In genomic region chr15:90883971-90884718, GRCh38 we compare ENCODE assay signal across 7 cellular contexts. TPM values are rescaled to one million over a fixed set of nuclear protein-coding genes. Genes with fewer than 3 reads are reported as not detected.
DNase-seq lines count a peak whose midpoint lies in the region; TF ChIP-seq lines count a peak whose summit lies in the region.

Gene FES (plus strand): TSS chr15:90884504. CDS start chr15:90885046, 542 bp downstream.

- no peaks in the 10 kb centered on the region for H3K9me3 ChIP-seq in HEK293 (ENCODE audit: control insufficient read depth, insufficient read depth, low read depth, low read length)

- peak within 1 kb of the TSS; percentile 2; the same call in 1 of the 2 replicates for H3K27ac ChIP-seq in HEK293 (ENCODE audit: extremely low read depth, low read depth, low read length)

- DNase-seq in activated CD4-positive, alpha-beta memory T cell treated with anti-CD3 and anti-CD28 coated beads for 36 hours = peak; percentile 41
- DNase-seq in cardiac septum (ENCODE audit: low spot score) (peak; percentile 94), posterior vena cava (ENCODE audit: low spot score) (peak; percentile 94), DMS114 treated with DMSO at 0.1 percent for 48 hours (lab: John Stamatoyannopoulos, UW; ENCODE audit: unreplicated experiment) (no peak), inferior parietal cortex (ENCODE audit: extremely low spot score) (no peak)
- no peak for DNase-seq in effector CD4-positive, alpha-beta T cell

- H3K4me3 ChIP-seq in HEK293 (ENCODE audit: low read depth, low read length) = no peak within 1 kb of the TSS

- CTCF ChIA-PET in HEK293 (lab: Yijun Ruan, JAX) = interaction anchor here (0.7 to 4.0 kb wide), 6 partner anchors 14 to 564 kb away, joined by 3 to 44 read pairs (median 11); no protein-coding TSS in a partner anchor
- CTCF ChIA-PET in activated CD4-positive, alpha-beta memory T cell treated with anti-CD3 and anti-CD28 coated beads for 36 hours (lab: Charles Lee) = interaction anchor here (1.0 to 4.4 kb wide), 10 partner anchors 13 to 563 kb away, joined by 3 to 65 read pairs (median 12); partner anchors contain the start of genes BLM, HDDC3, MAN2A2 and UNC45A

- intact Hi-C loops in activated CD4-positive, alpha-beta memory T cell treated with anti-CD3 and anti-CD28 coated beads for 36 hours (cut with micrococcal nuclease) = loop anchor here (10.0 kb wide), 1 partner anchor 559 kb away; no protein-coding TSS in a partner anchor
- intact Hi-C loops in cardiac septum (cut with DNase I) = loop anchor here (1.0 to 10.0 kb wide), 2 partner anchors 14 to 389 kb away; no protein-coding TSS in a partner anchor
- intact Hi-C loops in posterior vena cava (cut with DNase I) = loop anchor here (2.0 to 10.0 kb wide), 4 partner anchors 61 to 379 kb away; no protein-coding TSS in a partner anchor

- peaks cover 6% of the 10 kb centered on the region for H3K27me3 Mint-ChIP-seq in activated CD4-positive, alpha-beta memory T cell treated with anti-CD3 and anti-CD28 coated beads for 36 hours

- peak within 1 kb of the TSS; percentile 20 for H3K4me3 Mint-ChIP-seq in activated CD4-positive, alpha-beta memory T cell treated with anti-CD3 and anti-CD28 coated beads for 36 hours

- H3K36me3 ChIP-seq in HEK293 (ENCODE audit: control insufficient read depth in 2 of 2, insufficient read depth in 1 of 2, low read length in 2 of 2) = peaks cover 4 to 39% of the 10 kb centered on the region in 2 experiments; a peak in 2 of 3 replicates

- H3K4me1 Mint-ChIP-seq in activated CD4-positive, alpha-beta memory T cell treated with anti-CD3 and anti-CD28 coated beads for 36 hours (ENCODE audit: low read depth) = peaks cover 22% of the 10 kb centered on the region

- POLR2A ChIA-PET in HEK293 (lab: Yijun Ruan, JAX) = interaction anchor here (0.6 to 0.8 kb wide), 2 partner anchors 13 to 141 kb away, joined by 3 read pairs; no protein-coding TSS in a partner anchor
- POLR2A ChIA-PET in activated CD4-positive, alpha-beta memory T cell treated with anti-CD3 and anti-CD28 coated beads for 36 hours (lab: Charles Lee) = interaction anchor here (1.3 to 2.9 kb wide), 2 partner anchors 10 to 18 kb away, joined by 4 to 14 read pairs; no protein-coding TSS in a partner anchor

- peaks cover 21% of the 10 kb centered on the region for H3K36me3 Mint-ChIP-seq in activated CD4-positive, alpha-beta memory T cell treated with anti-CD3 and anti-CD28 coated beads for 36 hours

- TF ChIP-seq CTCF in HEK293 (tag by site-specific recombination; IDR thresholded peaks at IDR 0.05) = no peak

- H3K4me1 ChIP-seq in HEK293 (ENCODE audit: control insufficient read depth, insufficient read depth, low read length) = no peaks in the 10 kb centered on the region

- H3K27ac Mint-ChIP-seq in activated CD4-positive, alpha-beta memory T cell treated with anti-CD3 and anti-CD28 coated beads for 36 hours = peak within 1 kb of the TSS; percentile 74

- no peaks in the 10 kb centered on the region for H3K9me3 Mint-ChIP-seq in activated CD4-positive, alpha-beta memory T cell treated with anti-CD3 and anti-CD28 coated beads for 36 hours

TF ChIP-seq in HEK293, 187 proteins besides CTCF, POLR2A, EP300 and RAD21:
- TF ChIP-seq, protein P1, sequence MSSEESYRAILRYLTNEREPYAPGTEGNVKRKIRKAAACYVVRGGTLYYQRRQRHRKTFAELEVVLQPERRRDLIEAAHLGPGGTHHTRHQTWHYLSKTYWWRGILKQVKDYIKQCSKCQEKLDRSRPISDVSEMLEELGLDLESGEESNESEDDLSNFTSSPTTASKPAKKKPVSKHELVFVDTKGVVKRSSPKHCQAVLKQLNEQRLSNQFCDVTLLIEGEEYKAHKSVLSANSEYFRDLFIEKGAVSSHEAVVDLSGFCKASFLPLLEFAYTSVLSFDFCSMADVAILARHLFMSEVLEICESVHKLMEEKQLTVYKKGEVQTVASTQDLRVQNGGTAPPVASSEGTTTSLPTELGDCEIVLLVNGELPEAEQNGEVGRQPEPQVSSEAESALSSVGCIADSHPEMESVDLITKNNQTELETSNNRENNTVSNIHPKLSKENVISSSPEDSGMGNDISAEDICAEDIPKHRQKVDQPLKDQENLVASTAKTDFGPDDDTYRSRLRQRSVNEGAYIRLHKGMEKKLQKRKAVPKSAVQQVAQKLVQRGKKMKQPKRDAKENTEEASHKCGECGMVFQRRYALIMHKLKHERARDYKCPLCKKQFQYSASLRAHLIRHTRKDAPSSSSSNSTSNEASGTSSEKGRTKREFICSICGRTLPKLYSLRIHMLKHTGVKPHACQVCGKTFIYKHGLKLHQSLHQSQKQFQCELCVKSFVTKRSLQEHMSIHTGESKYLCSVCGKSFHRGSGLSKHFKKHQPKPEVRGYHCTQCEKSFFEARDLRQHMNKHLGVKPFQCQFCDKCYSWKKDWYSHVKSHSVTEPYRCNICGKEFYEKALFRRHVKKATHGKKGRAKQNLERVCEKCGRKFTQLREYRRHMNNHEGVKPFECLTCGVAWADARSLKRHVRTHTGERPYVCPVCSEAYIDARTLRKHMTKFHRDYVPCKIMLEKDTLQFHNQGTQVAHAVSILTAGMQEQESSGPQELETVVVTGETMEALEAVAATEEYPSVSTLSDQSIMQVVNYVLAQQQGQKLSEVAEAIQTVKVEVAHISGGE (tag by site-specific recombination; conservative IDR thresholded peaks at IDR 0.05; ENCODE audit: low read depth) = no peak
- TF ChIP-seq ZNF549 (tag by site-specific recombination; IDR thresholded peaks at IDR 0.05) (no peak), ZNF23 (tag by site-specific recombination; IDR thresholded peaks at IDR 0.05; ENCODE audit: borderline replicate concordance) (no peak), ZNF600 (tag by site-specific recombination; IDR thresholded peaks at IDR 0.05) (no peak), ZNF292 (tag by site-specific recombination; IDR thresholded peaks at IDR 0.05; ENCODE audit: borderline replicate concordance, low read depth) (no peak), ZNF837 (tag by site-specific recombination; IDR thresholded peaks at IDR 0.05) (no peak), ZNF146 (tag by site-specific recombination; IDR thresholded peaks at IDR 0.05) (no peak)

RNA-seq across cellular contexts. Expression of gene FES, which starts in this region (rescaled TPM):
- 10 to 100 TPM; 18.0 to 21.1 TPM for total RNA-seq in activated CD4-positive, alpha-beta memory T cell treated with anti-CD3 and anti-CD28 coated beads for 36 hours
- total RNA-seq in cardiac septum = 16.2 TPM
- total RNA-seq in posterior vena cava = 10 to 100 TPM; 31.7 to 41.8 TPM

Comparison
In these comparisons a context has a peak if more than half of its experiments do, and no peak if none do; other contexts are left out.
1. DNase-seq: peak in activated CD4-positive, alpha-beta memory T cell treated with anti-CD3 and anti-CD28 coated beads for 36 hours (single experiment), cardiac septum (single experiment) and posterior vena cava (single experiment); none in effector CD4-positive, alpha-beta T cell (single experiment), DMS114 treated with DMSO at 0.1 percent for 48 hours (single experiment) and inferior parietal cortex (single experiment).